8 cellular contexts compared by ENCODE assay signal in genomic region chr2:96208144-96209010, GRCh38. TPM values are rescaled to one million over a fixed set of nuclear protein-coding genes. Genes with fewer than 3 reads are reported as not detected.
DNase-seq lines count a peak whose midpoint lies in the region; ATAC-seq and TF ChIP-seq lines count a peak whose summit lies in the region.

A gene with protein sequence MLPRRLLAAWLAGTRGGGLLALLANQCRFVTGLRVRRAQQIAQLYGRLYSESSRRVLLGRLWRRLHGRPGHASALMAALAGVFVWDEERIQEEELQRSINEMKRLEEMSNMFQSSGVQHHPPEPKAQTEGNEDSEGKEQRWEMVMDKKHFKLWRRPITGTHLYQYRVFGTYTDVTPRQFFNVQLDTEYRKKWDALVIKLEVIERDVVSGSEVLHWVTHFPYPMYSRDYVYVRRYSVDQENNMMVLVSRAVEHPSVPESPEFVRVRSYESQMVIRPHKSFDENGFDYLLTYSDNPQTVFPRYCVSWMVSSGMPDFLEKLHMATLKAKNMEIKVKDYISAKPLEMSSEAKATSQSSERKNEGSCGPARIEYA (minus strand): TSS chr2:96208827. CDS start chr2:96208434, 393 bp downstream.

- peak; percentile 67 for DNase-seq in NCI-H187 treated with DMSO at 0.1 percent for 48 hours (lab: John Stamatoyannopoulos, UW)
- DNase-seq in anterior cingulate cortex (lab: John Stamatoyannopoulos, UW), result peak; percentile 74 to 99 (median 96)
- DNase-seq in right atrium auricular region (ENCODE audit: low spot score), result peak; percentile 99
- peak; percentile 88 for DNase-seq in pulmonary artery endothelial cell (ENCODE audit: low read depth, low spot score)
- DNase-seq in uterus, result peak; percentile 97 to 98

- peak in 1 of 2 donors; percentile 31 for TF ChIP-seq CTCF in right atrium auricular region (IDR thresholded peaks at IDR 0.05)
- peak in 2 of 4 experiments; percentile 8 to 34 for TF ChIP-seq CTCF in uterus (IDR thresholded peaks at IDR 0.05)

- ATAC-seq in GM18498 (IDR thresholded peaks at IDR 0.05; ENCODE audit: unreplicated experiment) (peak; percentile 93), HG02938 (IDR thresholded peaks at IDR 0.05; ENCODE audit: unreplicated experiment) (peak; percentile 80)

- H3K27me3 ChIP-seq in right atrium auricular region (no peaks in the 10 kb centered on the region), uterus (no peaks in the 10 kb centered on the region)

- peak; percentile 91 to 94 for TF ChIP-seq POLR2A in uterus (IDR thresholded peaks at IDR 0.05)

- intact Hi-C loops in T-helper 2 cell treated with Interferon-gamma antibody and Interleukin-4, amounts not matched to agents 100 ng/mL and 5 ng/mL, for 36 hours (cut with micrococcal nuclease), result loop anchor here (1.0 to 5.0 kb wide), 6 partner anchors 34 to 532 kb away; partner anchors contain the start of genes ARID5A, CIAO1, DUSP2 and ITPRIPL1
- intact Hi-C loops in uterus (cut with DNase I; ENCODE audit: low total_unique reads), result loop anchor here (5.0 kb wide), 1 partner anchor 49 kb away; no protein-coding TSS in a partner anchor

- H3K9me3 ChIP-seq in right atrium auricular region, result no peaks in the 10 kb centered on the region
- H3K9me3 ChIP-seq in uterus, result no peaks in the 10 kb centered on the region

- H3K36me3 ChIP-seq in right atrium auricular region, result no peaks in the 10 kb centered on the region
- no peaks in the 10 kb centered on the region for H3K36me3 ChIP-seq in uterus

- H3K4me1 ChIP-seq in right atrium auricular region (peaks cover 0 to 54% of the 10 kb centered on the region in 2 donors), uterus (peaks cover 5 to 9% of the 10 kb centered on the region in 2 donors)

- peak within 1 kb of the TSS; percentile 74 to 87 for H3K4me3 ChIP-seq in right atrium auricular region
- H3K4me3 ChIP-seq in uterus, result peak within 1 kb of the TSS; percentile 91 to 95

- H3K27ac ChIP-seq in right atrium auricular region (peak within 1 kb of the TSS; percentile 90 to 96), uterus (peak within 1 kb of the TSS; percentile 92 to 94)

RNA-seq across cellular contexts. Expression of the gene that starts here (rescaled TPM):
- total RNA-seq in T-helper 2 cell treated with Interferon-gamma antibody and Interleukin-4, amounts not matched to agents 100 ng/mL and 5 ng/mL, for 36 hours, result 148 and 150 TPM in 2 replicates
- total RNA-seq in right atrium auricular region (100 to 1,000 TPM; 128 to 163 TPM), pulmonary artery endothelial cell (159 and 229 TPM in 2 replicates), uterus (100 to 1,000 TPM in 1 of 4 donors, 10 to 100 TPM in 3; 53.5 to 128 (median 76.4) TPM)

Comparison
In these comparisons a context has a peak if more than half of its experiments do, and no peak if none do; other contexts are left out.
1. Peak in every context shown above with its lines: DNase-seq, ATAC-seq, H3K4me3 ChIP-seq and H3K27ac ChIP-seq.